ENCODE assay signal across 23 cellular contexts in genomic region chr9:13919386-13919785, GRCh38.
"Had no signal": no experiment of that assay in that cellular context is flagged by ENCODE, and none has a peak within 500 bp of the region (broad histone marks: within the 10 kb centered on the region; RNA-seq: fewer than 3 reads in every experiment).

No MANE protein-coding gene starts in this region.

- H3K27me3 ChIP-seq: heart right ventricle, left lung, neutrophil, stomach, thyroid gland had no signal

- ATAC-seq: esophagus mucosa; heart right ventricle; left cardiac atrium; left lung; natural killer cell; sciatic nerve; stimulated activated effector memory CD8-positive, alpha-beta T cell treated with anti-CD3 and anti-CD28 coated beads, Interleukin-12 subunit alpha, Interleukin-12 subunit beta, amount 100 ng/mL, for 72 hours had no signal

- H3K27ac ChIP-seq: epithelial cell of prostate, left lung, neutrophil, parathyroid adenoma, stomach, thyroid gland had no signal

- H3K4me3 ChIP-seq: heart right ventricle, left lung, stomach, thyroid gland had no signal

- FAIRE-seq: colon, islet of Langerhans had no signal

- H3K4me1 ChIP-seq: left lung, parathyroid adenoma, stomach, thyroid gland had no signal

- DNase-seq: effector CD8-positive, alpha-beta T cell; endodermal cell; foreskin melanocyte; glutamatergic neuron; heart right ventricle; hippocampal formation; left cardiac atrium; left lung; mesendoderm; natural killer cell; stimulated activated CD4-positive, alpha-beta T cell treated with anti-CD3 and anti-CD28 coated beads, Interleukin-2, amount 100 ng/mL, for 24 hours; stimulated activated CD4-positive, alpha-beta T cell treated with anti-CD3 and anti-CD28 coated beads, Interleukin-4, amount 100 ng/mL, for 24 hours; stimulated activated naive CD4-positive, alpha-beta T cell treated with Interleukin-2 at 50 U/mL for 16 hours; stomach; thyroid gland had no signal

- H3K9ac ChIP-seq: parathyroid adenoma had no signal

- H3K36me3 ChIP-seq: heart right ventricle, left lung, neutrophil, stomach, thyroid gland had no signal

- H2AFZ ChIP-seq: parathyroid adenoma had no signal

- H3K9me3 ChIP-seq: neutrophil, thyroid gland had no signal
